24 cellular contexts compared by ENCODE assay signal in the genomic region with DNA sequence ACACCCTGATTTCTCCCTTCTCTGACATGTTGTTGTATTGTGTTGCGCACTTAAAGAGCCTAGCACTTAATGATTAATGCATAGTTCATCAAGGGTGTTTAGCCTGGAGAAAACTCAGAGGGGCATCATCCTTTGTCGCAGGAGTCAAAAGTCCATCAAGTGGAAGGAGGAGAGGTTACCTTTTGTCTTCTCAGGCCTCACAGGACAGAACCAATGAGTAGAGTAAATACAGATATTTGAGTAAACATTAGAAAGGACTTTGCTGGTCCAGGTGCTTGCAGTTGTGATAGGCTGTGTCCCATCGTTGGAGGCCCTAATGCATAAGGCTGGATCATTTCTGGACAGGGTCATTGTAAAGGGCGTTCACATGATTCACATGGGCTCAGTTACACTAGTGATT. TPM values are rescaled to one million over a fixed set of nuclear protein-coding genes. Genes with fewer than 3 reads are reported as not detected.
A peak's percentile ranks its signal among the peaks of the same experiment; 100 is the strongest.
DNase-seq lines count a peak whose midpoint lies in the region; ATAC-seq and TF ChIP-seq lines count a peak whose summit lies in the region.
"Had no signal": no experiment of that assay in that cellular context is flagged by ENCODE, and none has a peak within 500 bp of the region (broad histone marks: within the 10 kb centered on the region; RNA-seq: fewer than 3 reads in every experiment).

No MANE protein-coding gene starts in this region.

- ATAC-seq in right lobe of liver (no peak), GM21786 (IDR thresholded peaks at IDR 0.05; ENCODE audit: unreplicated experiment) (no peak), Right ventricle myocardium inferior (no peak), HG03025 (IDR thresholded peaks at IDR 0.05; ENCODE audit: low FRiP score, unreplicated experiment) (no peak)
- ATAC-seq: CD8-positive, alpha-beta T cell; GM23338; PC-3 had no signal

- no peak for DNase-seq in CD14-positive monocyte (ENCODE audit: low spot score)
- peak; percentile 49 for DNase-seq in COLO668 (lab: John Stamatoyannopoulos, UW; ENCODE audit: unreplicated experiment)
- peak; percentile 22 for DNase-seq in NCI-H146 treated with DMSO at 0.1 percent for 48 hours (lab: John Stamatoyannopoulos, UW; ENCODE audit: unreplicated experiment)
- DNase-seq in right lobe of liver: no peak
- DNase-seq in inferior parietal cortex (ENCODE audit: extremely low spot score): no peak
- no peak for DNase-seq in Right ventricle myocardium inferior (ENCODE audit: missing footprints)
- DNase-seq: C1 segment of cervical spinal cord; Calu3; CD8-positive, alpha-beta T cell; H9; MM.1S; NCI-H1092; NCI-H1436 treated with DMSO at 0.1 percent for 48 hours; NCI-H2029; NCI-H2227 treated with DMSO at 0.1 percent for 48 hours; NCI-H82; NK-92 treated with Interleukin-12 subunit alpha and Interleukin-12 subunit beta, amount 100 ng/mL, for 24 hours; PC-3; T-helper 1 cell had no signal

- H3K27ac ChIP-seq in right lobe of liver: peak overlapping the region in 2 of 3 donors; percentile 82 to 93
- H3K27ac ChIP-seq: KMS-11 had no signal

- 76% methylated on average over 3 of the region's 4 CpGs for WGBS in right lobe of liver (ENCODE audit: insufficient coverage, low coverage, low lambda C conversion rate, missing lambda C conversion rate)

- H3K36me3 Mint-ChIP-seq in CD14-positive monocyte: peaks cover 45 to 49% of the 10 kb centered on the region in 2 donors

- intact Hi-C loops in CD14-positive monocyte (cut with micrococcal nuclease) (no loop called here), right lobe of liver (cut with DNase I) (no loop called here), Right ventricle myocardium inferior (cut with DNase I) (no loop called here)

- H3K27me3 ChIP-seq in right lobe of liver: no peaks in the 10 kb centered on the region

- TF ChIP-seq CTCF in CD14-positive monocyte (IDR thresholded peaks at IDR 0.05): no peak
- no peak for TF ChIP-seq CTCF in right lobe of liver (IDR thresholded peaks at IDR 0.05)

- H3K27me3 Mint-ChIP-seq in CD14-positive monocyte (ENCODE audit: low read depth in 3 of 3): peaks cover 0 to 2% (median 0%) of the 10 kb centered on the region in 3 donors
- H3K27me3 Mint-ChIP-seq: IgD-negative memory B cell had no signal

- no peak for TF ChIP-seq POLR2A in right lobe of liver (IDR thresholded peaks at IDR 0.05)

- H3K36me3 ChIP-seq in right lobe of liver: no peaks in the 10 kb centered on the region

- H3K4me1 Mint-ChIP-seq in CD14-positive monocyte: peaks cover 64% of the 10 kb centered on the region

- H3K27ac Mint-ChIP-seq in CD14-positive monocyte: peak overlapping the region in 4 of 7 donors; percentile 24 to 70 (median 38)
- H3K27ac Mint-ChIP-seq: CD8-positive, alpha-beta T cell; GM23338; H9; IgD-negative memory B cell had no signal

- H3K4me3 Mint-ChIP-seq in CD14-positive monocyte: no peak overlapping the region
- H3K4me3 Mint-ChIP-seq: CD8-positive, alpha-beta T cell; GM23338; H9; IgD-negative memory B cell had no signal

- peaks cover 0 to 63% (median 12%) of the 10 kb centered on the region in 4 donors for H3K4me1 ChIP-seq in right lobe of liver

- no peaks in the 10 kb centered on the region for H3K9me3 ChIP-seq in right lobe of liver

- no peak overlapping the region for H3K4me3 ChIP-seq in right lobe of liver
- H3K4me3 ChIP-seq: GM23338 had no signal

- H3K9me3 Mint-ChIP-seq in CD14-positive monocyte: peaks cover 0 to 16% (median 8%) of the 10 kb centered on the region in 7 donors
- H3K9me3 Mint-ChIP-seq: CD8-positive, alpha-beta T cell; GM23338; H9 had no signal

RNA-seq across cellular contexts. Expression of a gene that starts 17.9 kb away (rescaled TPM):
- 10 to 100 TPM; 15.6 to 24.5 TPM for polyA plus RNA-seq in CD14-positive monocyte
- total RNA-seq in right lobe of liver (10 to 100 TPM; 25.7 to 30.8 (median 28.6) TPM), Right ventricle myocardium inferior (6.8 TPM)

Comparison
In these comparisons a context has a peak if more than half of its experiments do, and no peak if none do; other contexts are left out.
1. DNase-seq: peak in COLO668 (single experiment) and NCI-H146 treated with DMSO at 0.1 percent for 48 hours (single experiment); none in CD14-positive monocyte (single experiment), right lobe of liver (0 of 3), inferior parietal cortex (single experiment) and Right ventricle myocardium inferior (single experiment).